Comparison of ENCODE assay signal across 1 cellular context in genomic region chr20:58716476-58717277, GRCh38.
TF ChIP-seq lines count a peak whose summit lies in the region.

No MANE protein-coding gene starts in this region.

TF ChIP-seq in HepG2, 621 proteins besides CTCF, POLR2A, EP300 and RAD21 (continued from another document and continues in another):
- TF ChIP-seq REXO4 (CRISPR knock-in tag; IDR thresholded peaks at IDR 0.05; ENCODE audit: borderline replicate concordance): no peak
- TF ChIP-seq MED8 (CRISPR knock-in tag; IDR thresholded peaks at IDR 0.05; ENCODE audit: insufficient replicate concordance): peak; percentile 44
- TF ChIP-seq HNRNPK (IDR thresholded peaks at IDR 0.05; ENCODE audit: low read depth, low read length, poor library complexity, severe bottlenecking): peak; percentile 58
- 0 out of 2 replicates have a peak, but pooled peaks have one; percentile 32 for TF ChIP-seq ESRRA (CRISPR knock-in tag; IDR thresholded peaks at IDR 0.05; ENCODE audit: low read depth)
- peak; percentile 12; the same call in 1 of the 2 replicates for TF ChIP-seq ZNF331 (CRISPR knock-in tag; IDR thresholded peaks at IDR 0.05)
- TF ChIP-seq DR1 (CRISPR knock-in tag; IDR thresholded peaks at IDR 0.05): no peak
- TF ChIP-seq ZKSCAN8 (CRISPR knock-in tag; IDR thresholded peaks at IDR 0.05; ENCODE audit: borderline replicate concordance): peak; percentile 93
- TF ChIP-seq ZNF816 (CRISPR knock-in tag; IDR thresholded peaks at IDR 0.05; ENCODE audit: borderline replicate concordance): no peak
- TF ChIP-seq ARID4A (CRISPR knock-in tag; IDR thresholded peaks at IDR 0.05; ENCODE audit: borderline replicate concordance): peak; percentile 49; the same call in 1 of the 2 replicates
- TF ChIP-seq NFRKB (IDR thresholded peaks at IDR 0.05): no peak
- 0 out of 2 replicates have a peak, but pooled peaks have one; percentile 15 for TF ChIP-seq MYC (CRISPR knock-in tag; IDR thresholded peaks at IDR 0.05; ENCODE audit: borderline replicate concordance)
- TF ChIP-seq ZNF138 (CRISPR knock-in tag; IDR thresholded peaks at IDR 0.05; ENCODE audit: low read depth): no peak
- peak; percentile 55; the same call in 1 of the 2 replicates for TF ChIP-seq POGK (CRISPR knock-in tag; conservative IDR thresholded peaks at IDR 0.05)
- no peak for TF ChIP-seq TP53 (CRISPR knock-in tag; conservative IDR thresholded peaks at IDR 0.05)
- 0 out of 2 replicates have a peak, but pooled peaks have one; percentile 23 for TF ChIP-seq ZNF605 (CRISPR knock-in tag; IDR thresholded peaks at IDR 0.05)
- 0 out of 2 replicates have a peak, but pooled peaks have one; percentile 28 for TF ChIP-seq ZNF550 (CRISPR knock-in tag; IDR thresholded peaks at IDR 0.05; ENCODE audit: borderline replicate concordance)
- no peak for TF ChIP-seq ZNF275 (CRISPR knock-in tag; IDR thresholded peaks at IDR 0.05; ENCODE audit: borderline replicate concordance)
- no peak for TF ChIP-seq GPN1 (CRISPR knock-in tag; IDR thresholded peaks at IDR 0.05; ENCODE audit: borderline replicate concordance)
- no peak for TF ChIP-seq AFF4 (CRISPR knock-in tag; IDR thresholded peaks at IDR 0.05)
- no peak for TF ChIP-seq ZNF878 (CRISPR knock-in tag; IDR thresholded peaks at IDR 0.05)
- peak; percentile 69; the same call in 1 of the 2 replicates for TF ChIP-seq ZC3H13 (CRISPR knock-in tag; IDR thresholded peaks at IDR 0.05)
- TF ChIP-seq RBM39 (IDR thresholded peaks at IDR 0.05; ENCODE audit: low read depth, low read length, poor library complexity, severe bottlenecking): peak; percentile 41
- TF ChIP-seq ZNF597 (CRISPR knock-in tag; IDR thresholded peaks at IDR 0.05): no peak
- no peak for TF ChIP-seq PAWR (CRISPR knock-in tag; IDR thresholded peaks at IDR 0.05; ENCODE audit: borderline replicate concordance)
- 0 out of 2 replicates have a peak, but pooled peaks have one; percentile 39 for TF ChIP-seq SAFB2 (CRISPR knock-in tag; IDR thresholded peaks at IDR 0.05; ENCODE audit: borderline replicate concordance, low read depth)
- no peak for TF ChIP-seq ZBTB49 (CRISPR knock-in tag; IDR thresholded peaks at IDR 0.05; ENCODE audit: borderline replicate concordance)
- no peak for TF ChIP-seq ZNF709 (CRISPR knock-in tag; IDR thresholded peaks at IDR 0.05)
- TF ChIP-seq CREM (IDR thresholded peaks at IDR 0.05): no peak
- TF ChIP-seq CREM (CRISPR knock-in tag; IDR thresholded peaks at IDR 0.05): 0 out of 2 replicates have a peak, but pooled peaks have one; percentile 2
- TF ChIP-seq HINFP (CRISPR knock-in tag; IDR thresholded peaks at IDR 0.05; ENCODE audit: low read depth): no peak
- TF ChIP-seq PTBP1 (IDR thresholded peaks at IDR 0.05; ENCODE audit: low read depth, low read length, poor library complexity, severe bottlenecking): peak; percentile 69
- TF ChIP-seq ZHX2 (IDR thresholded peaks at IDR 0.05; ENCODE audit: low read depth): no peak
- TF ChIP-seq ZHX2 (CRISPR knock-in tag; IDR thresholded peaks at IDR 0.05; ENCODE audit: borderline replicate concordance): no peak
- TF ChIP-seq ZFY (CRISPR knock-in tag; IDR thresholded peaks at IDR 0.05): peak; percentile 37; the same call in 1 of the 2 replicates
